Comparison of ENCODE assay signal across 1 cellular context in the genomic region with DNA sequence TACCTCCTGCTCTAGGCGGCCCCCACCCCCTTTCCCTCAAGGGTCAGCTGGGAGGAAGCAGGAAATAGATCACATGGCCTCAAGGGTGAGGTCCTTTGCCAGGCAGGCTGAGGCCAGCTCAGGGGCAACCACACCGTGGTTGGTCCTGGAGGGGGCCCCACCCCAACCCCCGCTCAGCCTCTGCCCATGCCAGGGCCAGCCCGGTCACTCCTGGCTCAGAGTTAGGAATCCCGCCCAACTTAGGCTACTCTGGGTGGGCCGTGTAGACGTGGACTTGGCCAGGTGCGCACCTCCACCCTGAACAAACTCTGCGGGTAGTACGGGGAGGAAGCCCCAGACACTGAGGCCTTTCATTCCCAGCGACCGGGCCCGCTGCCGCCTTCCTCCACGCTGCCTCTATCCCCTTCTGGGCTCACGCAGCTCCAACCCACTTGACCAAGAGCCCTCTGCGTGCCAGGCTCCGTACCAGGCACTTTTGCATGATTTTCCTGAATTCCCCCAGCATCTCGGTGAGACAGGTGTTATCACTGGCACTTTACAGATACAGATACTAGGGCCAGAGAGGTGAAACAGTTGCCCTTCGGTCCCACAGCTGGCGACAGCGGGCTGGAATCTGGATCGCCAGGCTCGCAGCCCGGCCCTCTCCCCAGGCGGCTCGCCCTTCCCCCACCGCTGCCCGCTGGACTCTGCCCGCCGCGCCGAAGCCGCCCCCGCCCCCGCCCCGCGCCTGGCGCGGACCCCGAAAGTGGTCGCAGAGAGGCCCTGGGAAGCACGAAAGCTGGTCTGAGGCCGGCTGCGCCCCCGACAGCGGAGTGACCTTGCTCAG.
TF ChIP-seq lines count a peak whose summit lies in the region.

No MANE protein-coding gene starts in this region.

TF ChIP-seq in GM23338, 12 proteins besides CTCF, POLR2A, EP300 and RAD21 (continued from another document):
- TF ChIP-seq ZNF331 (CRISPR knock-in tag; IDR thresholded peaks at IDR 0.05; ENCODE audit: low read depth) (no peak), NANOG (IDR thresholded peaks at IDR 0.05; ENCODE audit: borderline replicate concordance) (no peak)
- TF ChIP-seq, protein P1, sequence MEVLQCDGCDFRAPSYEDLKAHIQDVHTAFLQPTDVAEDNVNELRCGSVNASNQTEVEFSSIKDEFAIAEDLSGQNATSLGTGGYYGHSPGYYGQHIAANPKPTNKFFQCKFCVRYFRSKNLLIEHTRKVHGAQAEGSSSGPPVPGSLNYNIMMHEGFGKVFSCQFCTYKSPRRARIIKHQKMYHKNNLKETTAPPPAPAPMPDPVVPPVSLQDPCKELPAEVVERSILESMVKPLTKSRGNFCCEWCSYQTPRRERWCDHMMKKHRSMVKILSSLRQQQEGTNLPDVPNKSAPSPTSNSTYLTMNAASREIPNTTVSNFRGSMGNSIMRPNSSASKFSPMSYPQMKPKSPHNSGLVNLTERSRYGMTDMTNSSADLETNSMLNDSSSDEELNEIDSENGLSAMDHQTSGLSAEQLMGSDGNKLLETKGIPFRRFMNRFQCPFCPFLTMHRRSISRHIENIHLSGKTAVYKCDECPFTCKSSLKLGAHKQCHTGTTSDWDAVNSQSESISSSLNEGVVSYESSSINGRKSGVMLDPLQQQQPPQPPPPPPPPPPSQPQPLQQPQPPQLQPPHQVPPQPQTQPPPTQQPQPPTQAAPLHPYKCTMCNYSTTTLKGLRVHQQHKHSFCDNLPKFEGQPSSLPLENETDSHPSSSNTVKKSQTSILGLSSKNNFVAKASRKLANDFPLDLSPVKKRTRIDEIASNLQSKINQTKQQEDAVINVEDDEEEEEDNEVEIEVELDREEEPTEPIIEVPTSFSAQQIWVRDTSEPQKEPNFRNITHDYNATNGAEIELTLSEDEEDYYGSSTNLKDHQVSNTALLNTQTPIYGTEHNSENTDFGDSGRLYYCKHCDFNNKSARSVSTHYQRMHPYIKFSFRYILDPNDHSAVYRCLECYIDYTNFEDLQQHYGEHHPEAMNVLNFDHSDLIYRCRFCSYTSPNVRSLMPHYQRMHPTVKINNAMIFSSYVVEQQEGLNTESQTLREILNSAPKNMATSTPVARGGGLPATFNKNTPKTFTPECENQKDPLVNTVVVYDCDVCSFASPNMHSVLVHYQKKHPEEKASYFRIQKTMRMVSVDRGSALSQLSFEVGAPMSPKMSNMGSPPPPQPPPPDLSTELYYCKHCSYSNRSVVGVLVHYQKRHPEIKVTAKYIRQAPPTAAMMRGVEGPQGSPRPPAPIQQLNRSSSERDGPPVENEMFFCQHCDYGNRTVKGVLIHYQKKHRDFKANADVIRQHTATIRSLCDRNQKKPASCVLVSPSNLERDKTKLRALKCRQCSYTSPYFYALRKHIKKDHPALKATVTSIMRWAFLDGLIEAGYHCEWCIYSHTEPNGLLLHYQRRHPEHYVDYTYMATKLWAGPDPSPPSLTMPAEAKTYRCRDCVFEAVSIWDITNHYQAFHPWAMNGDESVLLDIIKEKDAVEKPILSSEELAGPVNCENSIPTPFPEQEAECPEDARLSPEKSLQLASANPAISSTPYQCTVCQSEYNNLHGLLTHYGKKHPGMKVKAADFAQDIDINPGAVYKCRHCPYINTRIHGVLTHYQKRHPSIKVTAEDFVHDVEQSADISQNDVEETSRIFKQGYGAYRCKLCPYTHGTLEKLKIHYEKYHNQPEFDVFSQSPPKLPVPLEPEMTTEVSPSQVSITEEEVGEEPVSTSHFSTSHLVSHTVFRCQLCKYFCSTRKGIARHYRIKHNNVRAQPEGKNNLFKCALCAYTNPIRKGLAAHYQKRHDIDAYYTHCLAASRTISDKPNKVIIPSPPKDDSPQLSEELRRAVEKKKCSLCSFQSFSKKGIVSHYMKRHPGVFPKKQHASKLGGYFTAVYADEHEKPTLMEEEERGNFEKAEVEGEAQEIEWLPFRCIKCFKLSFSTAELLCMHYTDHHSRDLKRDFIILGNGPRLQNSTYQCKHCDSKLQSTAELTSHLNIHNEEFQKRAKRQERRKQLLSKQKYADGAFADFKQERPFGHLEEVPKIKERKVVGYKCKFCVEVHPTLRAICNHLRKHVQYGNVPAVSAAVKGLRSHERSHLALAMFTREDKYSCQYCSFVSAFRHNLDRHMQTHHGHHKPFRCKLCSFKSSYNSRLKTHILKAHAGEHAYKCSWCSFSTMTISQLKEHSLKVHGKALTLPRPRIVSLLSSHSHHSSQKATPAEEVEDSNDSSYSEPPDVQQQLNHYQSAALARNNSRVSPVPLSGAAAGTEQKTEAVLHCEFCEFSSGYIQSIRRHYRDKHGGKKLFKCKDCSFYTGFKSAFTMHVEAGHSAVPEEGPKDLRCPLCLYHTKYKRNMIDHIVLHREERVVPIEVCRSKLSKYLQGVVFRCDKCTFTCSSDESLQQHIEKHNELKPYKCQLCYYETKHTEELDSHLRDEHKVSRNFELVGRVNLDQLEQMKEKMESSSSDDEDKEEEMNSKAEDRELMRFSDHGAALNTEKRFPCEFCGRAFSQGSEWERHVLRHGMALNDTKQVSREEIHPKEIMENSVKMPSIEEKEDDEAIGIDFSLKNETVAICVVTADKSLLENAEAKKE (CRISPR knock-in tag; IDR thresholded peaks at IDR 0.05): no peak
